ENCODE assay signal across 21 cellular contexts in genomic region chr22:44883011-44883421, GRCh38.
DNase-seq lines count a peak whose midpoint lies in the region; ATAC-seq and TF ChIP-seq lines count a peak whose summit lies in the region.
"Had no signal": no experiment of that assay in that cellular context is flagged by ENCODE, and none has a peak within 500 bp of the region (broad histone marks: within the 10 kb centered on the region; RNA-seq: fewer than 3 reads in every experiment).

No MANE protein-coding gene starts in this region.

- H3K4me2 ChIP-seq in MM.1S (ENCODE audit: low read depth, low read length) = no peak overlapping the region
- H3K4me2 ChIP-seq in Karpas-422 (ENCODE audit: low read depth, low read length, poor library complexity, severe bottlenecking) = no peak overlapping the region
- H3K4me2 ChIP-seq: BLaER1 treated with 17β-estradiol and CSF1 and Interleukin-3, amounts not matched to agents 10 nM and 100 nM; GM23338 had no signal

- no peak overlapping the region for H3K9ac ChIP-seq in MM.1S (ENCODE audit: low read length)
- H3K9ac ChIP-seq in Karpas-422 (ENCODE audit: low read length) = no peak overlapping the region
- H3K9ac ChIP-seq: BLaER1 treated with 17β-estradiol and CSF1 and Interleukin-3, amounts not matched to agents 10 nM and 100 nM had no signal

- 83 to 89% (median 86%) methylated on average over 9 to 12 of the region's 12 CpGs for WGBS in spleen, 5 donors

- H3K4me3 ChIP-seq in H7 (ENCODE audit: insufficient read depth, low read depth, low read length) = no peak overlapping the region
- no peak overlapping the region for H3K4me3 ChIP-seq in spleen
- no peak overlapping the region for H3K4me3 ChIP-seq in MM.1S (ENCODE audit: low read length)
- no peak overlapping the region for H3K4me3 ChIP-seq in Karpas-422 (ENCODE audit: low read length)
- H3K4me3 ChIP-seq: BLaER1 treated with 17β-estradiol and CSF1 and Interleukin-3, amounts not matched to agents 10 nM and 100 nM; GM23338 had no signal

- no peak for TF ChIP-seq CTCF in spleen (IDR thresholded peaks at IDR 0.05 in 8 of 11, conservative IDR thresholded peaks at IDR 0.05 in 3 of 11)
- no peak for TF ChIP-seq CTCF in MM.1S (IDR thresholded peaks at IDR 0.05; ENCODE audit: low read length)

- ATAC-seq in left lobe of liver = no peak
- ATAC-seq: CD8-positive, alpha-beta T cell; HCT116; Panc1 had no signal

- intact Hi-C loops in spleen (cut with DNase I; ENCODE audit: low total_unique reads) = no loop called here

- H3K79me2 ChIP-seq in MM.1S (ENCODE audit: low read length) = no peaks in the 10 kb centered on the region
- H3K79me2 ChIP-seq in Karpas-422 (ENCODE audit: low read length) = no peaks in the 10 kb centered on the region

- H4K20me1 ChIP-seq in MM.1S (ENCODE audit: insufficient read depth, low read length) (no peaks in the 10 kb centered on the region), Karpas-422 (ENCODE audit: insufficient read depth, low read depth, low read length) (no peaks in the 10 kb centered on the region)
- H4K20me1 ChIP-seq: BLaER1 treated with 17β-estradiol and CSF1 and Interleukin-3, amounts not matched to agents 10 nM and 100 nM had no signal

- H2AFZ ChIP-seq in MM.1S (ENCODE audit: low read length) (no peak overlapping the region), Karpas-422 (ENCODE audit: low read length) (no peak overlapping the region)
- H2AFZ ChIP-seq: GM23338 had no signal

- DNase-seq in activated CD4-positive, CD25-positive, alpha-beta regulatory T cell treated with anti-CD3 and anti-CD28 coated beads, Interleukin-2, amount 50 U/mL, for 72 hours = peak; percentile 23
- DNase-seq in activated CD4-positive, CD25-positive, alpha-beta regulatory T cell (lab: John Stamatoyannopoulos, UW) = no peak
- peak; percentile 49 for DNase-seq in H7
- peak; percentile 34 for DNase-seq in left lobe of liver (ENCODE audit: low spot score)
- DNase-seq in spleen = peak; percentile 41
- DNase-seq in MM.1S = no peak
- DNase-seq in Karpas-422 = no peak
- no peak for DNase-seq in effector CD8-positive, alpha-beta T cell (lab: John Stamatoyannopoulos, UW)
- DNase-seq: ACHN; CD8-positive, alpha-beta T cell; DMS153; NCI-H1694; NCI-H2081 treated with DMSO at 0.1 percent for 48 hours; NCI-H2171 treated with DMSO at 0.1 percent for 48 hours; NCI-H524 treated with DMSO at 0.1 percent for 48 hours; NCI-H82 had no signal

- no peaks in the 10 kb centered on the region for H3F3A ChIP-seq in MM.1S (ENCODE audit: insufficient read depth, low read length)

- no peaks in the 10 kb centered on the region for H3K27me3 ChIP-seq in H7 (ENCODE audit: control insufficient read depth, insufficient read depth, low read length)
- peaks cover 0 to 6% (median 0%) of the 10 kb centered on the region in 7 donors for H3K27me3 ChIP-seq in spleen (replicated peaks in 1 of 7)
- H3K27me3 ChIP-seq in MM.1S (replicated peaks; ENCODE audit: insufficient read depth, low read length) = peaks cover 79% of the 10 kb centered on the region
- no peaks in the 10 kb centered on the region for H3K27me3 ChIP-seq in Karpas-422 (ENCODE audit: low read length)
- H3K27me3 ChIP-seq: BLaER1 treated with 17β-estradiol and CSF1 and Interleukin-3, amounts not matched to agents 10 nM and 100 nM had no signal

- H3K9me2 ChIP-seq in MM.1S (replicated peaks; ENCODE audit: insufficient read depth, low read length) = no peaks in the 10 kb centered on the region
- H3K9me2 ChIP-seq in Karpas-422 (replicated peaks; ENCODE audit: insufficient read depth, low read length) = no peaks in the 10 kb centered on the region

- no peak overlapping the region for H3K27ac ChIP-seq in spleen
- no peak overlapping the region for H3K27ac ChIP-seq in MM.1S (ENCODE audit: low read length)
- H3K27ac ChIP-seq in Karpas-422 (ENCODE audit: low read length) = no peak overlapping the region
- H3K27ac ChIP-seq: 22Rv1; BLaER1 treated with 17β-estradiol and CSF1 and Interleukin-3, amounts not matched to agents 10 nM and 100 nM had no signal

- H3K9me3 ChIP-seq in spleen (peaks cover 0 to 2% (median 0%) of the 10 kb centered on the region in 8 donors), MM.1S (replicated peaks; ENCODE audit: insufficient read depth, low read length) (no peaks in the 10 kb centered on the region), Karpas-422 (ENCODE audit: low read length) (no peaks in the 10 kb centered on the region)

- TF ChIP-seq POLR2A in spleen (IDR thresholded peaks at IDR 0.05) = no peak

- peaks cover 8% of the 10 kb centered on the region for H3K36me3 ChIP-seq in H7 (replicated peaks; ENCODE audit: control insufficient read depth, insufficient read depth, low read length)
- H3K36me3 ChIP-seq in spleen = no peaks in the 10 kb centered on the region
- H3K36me3 ChIP-seq in MM.1S (replicated peaks; ENCODE audit: insufficient read depth, low read length) = no peaks in the 10 kb centered on the region
- H3K36me3 ChIP-seq in Karpas-422 (ENCODE audit: insufficient read depth, low read length) = no peaks in the 10 kb centered on the region
- H3K36me3 ChIP-seq: BLaER1 treated with 17β-estradiol and CSF1 and Interleukin-3, amounts not matched to agents 10 nM and 100 nM had no signal

- H3K4me1 ChIP-seq in spleen = no peaks in the 10 kb centered on the region
- no peaks in the 10 kb centered on the region for H3K4me1 ChIP-seq in MM.1S (ENCODE audit: low read length)
- H3K4me1 ChIP-seq in Karpas-422 (ENCODE audit: low read length) = no peaks in the 10 kb centered on the region
- H3K4me1 ChIP-seq: BLaER1 treated with 17β-estradiol and CSF1 and Interleukin-3, amounts not matched to agents 10 nM and 100 nM had no signal

Comparison
In these comparisons a context has a peak if more than half of its experiments do, and no peak if none do; other contexts are left out.
1. DNase-seq: peak in activated CD4-positive, CD25-positive, alpha-beta regulatory T cell treated with anti-CD3 and anti-CD28 coated beads, Interleukin-2, amount 50 U/mL, for 72 hours (single experiment), H7 (single experiment), left lobe of liver (single experiment) and spleen (single experiment); none in activated CD4-positive, CD25-positive, alpha-beta regulatory T cell (0 of 4), MM.1S (single experiment), Karpas-422 (single experiment) and effector CD8-positive, alpha-beta T cell (single experiment).